16 cellular contexts compared by ENCODE assay signal in the genomic region with DNA sequence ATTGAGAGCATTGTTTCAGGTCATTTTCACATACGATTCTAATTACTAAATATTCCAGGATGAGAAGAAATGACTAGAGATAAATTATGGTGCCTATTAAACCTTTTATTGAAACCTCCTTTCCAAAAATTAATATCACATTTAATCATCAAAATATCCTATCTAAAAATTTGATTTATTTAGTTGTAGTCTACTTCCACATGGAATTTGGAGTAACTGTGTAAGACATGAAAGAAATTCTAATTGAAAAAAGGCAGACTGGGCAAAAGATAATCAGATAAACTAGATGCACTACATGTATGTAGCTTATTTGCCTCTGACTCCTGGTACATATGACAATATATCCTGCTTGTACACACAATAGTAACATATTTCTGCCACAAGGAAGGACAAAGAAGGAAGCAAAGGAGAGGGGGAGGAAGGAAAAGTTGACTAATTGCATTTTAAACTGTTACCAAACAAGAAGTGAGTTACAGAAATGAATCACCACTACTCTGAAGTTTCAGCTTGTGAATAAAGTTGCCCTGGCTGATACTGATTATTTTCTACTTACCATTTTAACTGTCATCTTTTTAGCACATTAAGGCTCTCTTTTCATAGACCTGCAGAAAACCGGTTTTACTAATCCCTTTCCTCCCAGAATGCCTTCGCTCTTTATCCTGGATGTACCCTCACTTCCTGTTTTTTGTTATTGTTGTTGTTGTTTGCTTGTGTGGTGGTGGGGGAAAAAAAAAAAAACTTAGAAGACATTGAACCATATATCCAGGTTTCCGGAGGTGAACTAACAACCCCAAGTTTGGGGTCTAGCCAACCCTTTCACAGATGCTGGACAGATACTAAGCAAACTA. TPM values are rescaled to one million over a fixed set of nuclear protein-coding genes. Genes with fewer than 3 reads are reported as not detected.
DNase-seq lines count a peak whose midpoint lies in the region; ATAC-seq and TF ChIP-seq lines count a peak whose summit lies in the region.
"Had no signal": no experiment of that assay in that cellular context is flagged by ENCODE, and none has a peak within 500 bp of the region (broad histone marks: within the 10 kb centered on the region; RNA-seq: fewer than 3 reads in every experiment).

No MANE protein-coding gene starts in this region.

- no peak overlapping the region for H3K4me2 ChIP-seq in osteoblast (ENCODE audit: insufficient read depth, low read length)

- H3K9me3 ChIP-seq in iPS-20b (ENCODE audit: insufficient read depth, low read depth, low read length) (no peaks in the 10 kb centered on the region), osteoblast (ENCODE audit: low read depth, low read length) (no peaks in the 10 kb centered on the region)
- H3K9me3 ChIP-seq: heart left ventricle had no signal

- peak overlapping the region in 3 of 5 experiments; percentile 5 to 49 (median 26) for H3K27ac Mint-ChIP-seq in brain
- H3K27ac Mint-ChIP-seq: HFFc6; natural killer cell treated with Interleukin-12 subunit alpha and Interleukin-12 subunit beta and Interleukin-15 and Interleukin-18, amount 100 ng/mL, for 72 hours had no signal

- H3K4me3 Mint-ChIP-seq in brain = no peak overlapping the region
- H3K4me3 Mint-ChIP-seq: HFFc6; natural killer cell treated with Interleukin-12 subunit alpha and Interleukin-12 subunit beta and Interleukin-15 and Interleukin-18, amount 100 ng/mL, for 72 hours had no signal

- peak; percentile 47 for DNase-seq in CD1c-positive myeloid dendritic cell (ENCODE audit: extremely low spot score)
- DNase-seq in NOMO-1 treated with DMSO at 0.1 percent for 48 hours (lab: John Stamatoyannopoulos, UW; ENCODE audit: unreplicated experiment) = peak; percentile 74
- DNase-seq in osteoblast (ENCODE audit: insufficient read length, low spot score, missing footprints) = no peak
- no peak for DNase-seq in DMS 273 treated with DMSO at 0.1 percent for 48 hours (lab: John Stamatoyannopoulos, UW)
- no peak for DNase-seq in HuH-7 (ENCODE audit: low spot score)
- DNase-seq: activated CD4-positive, alpha-beta T cell treated with anti-CD3 and anti-CD28 coated beads, Interleukin-2, amount 50 U/mL, for 1 hour; activated T-cell treated with anti-CD3 and anti-CD28 coated beads, Interleukin-2, amount 50 U/mL, for 1 hour; COR-L47; heart left ventricle; HFFc6; SHP77 treated with DMSO at 0.1 percent for 48 hours had no signal

- peaks cover 14% of the 10 kb centered on the region for H3K36me3 Mint-ChIP-seq in brain

- ATAC-seq in HG03378 (IDR thresholded peaks at IDR 0.05; ENCODE audit: unreplicated experiment) = no peak
- ATAC-seq: heart left ventricle; natural killer cell treated with Interleukin-12 subunit alpha and Interleukin-12 subunit beta and Interleukin-15 and Interleukin-18, amount 100 ng/mL, for 72 hours had no signal

- peak overlapping the region; percentile 60; the same call in 1 of the 2 replicates for H3K9ac ChIP-seq in iPS-20b (ENCODE audit: low read depth, low read length)

- peak overlapping the region; percentile 20; the same call in 1 of the 2 replicates for H3K4me3 ChIP-seq in iPS-20b (ENCODE audit: low read length)
- no peak overlapping the region for H3K4me3 ChIP-seq in osteoblast (ENCODE audit: insufficient read depth, low read length)
- H3K4me3 ChIP-seq: heart left ventricle had no signal

- no peaks in the 10 kb centered on the region for H3K27me3 ChIP-seq in iPS-20b (ENCODE audit: insufficient read depth, low read length)
- no peaks in the 10 kb centered on the region for H3K27me3 ChIP-seq in osteoblast (ENCODE audit: insufficient read depth, low read length)
- H3K27me3 ChIP-seq: heart left ventricle had no signal

- H3K27ac ChIP-seq in iPS-20b (ENCODE audit: low read length) (peak overlapping the region; percentile 86), osteoblast (ENCODE audit: low read depth, low read length) (no peak overlapping the region)
- H3K27ac ChIP-seq: heart left ventricle had no signal

- H3K27me3 Mint-ChIP-seq in brain = peaks cover 2% of the 10 kb centered on the region
- H3K27me3 Mint-ChIP-seq: natural killer cell treated with Interleukin-12 subunit alpha and Interleukin-12 subunit beta and Interleukin-15 and Interleukin-18, amount 100 ng/mL, for 72 hours had no signal

- peaks cover 52% of the 10 kb centered on the region for H3K4me1 Mint-ChIP-seq in brain

- peaks cover 53% of the 10 kb centered on the region for H3K4me1 ChIP-seq in iPS-20b (ENCODE audit: insufficient read depth, low read length)
- no peaks in the 10 kb centered on the region for H3K4me1 ChIP-seq in osteoblast (ENCODE audit: insufficient read depth, low read length)
- H3K4me1 ChIP-seq: heart left ventricle had no signal

- TF ChIP-seq CTCF in brain (conservative IDR thresholded peaks at IDR 0.05) (no peak), osteoblast (IDR thresholded peaks at IDR 0.05; ENCODE audit: extremely low read depth, low read depth, low read length) (no peak)

- H2AFZ ChIP-seq in osteoblast (ENCODE audit: low read length) = no peak overlapping the region

- no peaks in the 10 kb centered on the region for H3K36me3 ChIP-seq in iPS-20b (ENCODE audit: insufficient read depth, low read depth, low read length)
- no peaks in the 10 kb centered on the region for H3K36me3 ChIP-seq in osteoblast (ENCODE audit: insufficient read depth, low read length)
- H3K36me3 ChIP-seq: heart left ventricle had no signal

- H3K9me3 Mint-ChIP-seq in brain = peaks cover 0 to 6% (median 0%) of the 10 kb centered on the region in 5 experiments

- no peaks in the 10 kb centered on the region for H3K79me2 ChIP-seq in osteoblast (ENCODE audit: insufficient read depth, low read length)

- no peaks in the 10 kb centered on the region for H4K20me1 ChIP-seq in osteoblast (ENCODE audit: insufficient read depth, low read length)

RNA-seq across cellular contexts. Expression of a gene that starts 28.4 kb away (rescaled TPM):
- 19.4 TPM for polyA plus RNA-seq in brain (ENCODE audit: insufficient read depth, low read depth, low replicate concordance)
- under 0.01 TPM in 1 of 2 replicates, not detected in the other for total RNA-seq in osteoblast
- total RNA-seq: chondrocyte; HFFc6; natural killer cell treated with Interleukin-12 subunit alpha and Interleukin-12 subunit beta and Interleukin-15 and Interleukin-18, amount 100 ng/mL, for 72 hours had no signal

Comparison
In these comparisons a context has a peak if more than half of its experiments do, and no peak if none do; other contexts are left out.
1. DNase-seq: peak in CD1c-positive myeloid dendritic cell (single experiment) and NOMO-1 treated with DMSO at 0.1 percent for 48 hours (single experiment); none in osteoblast (single experiment), DMS 273 treated with DMSO at 0.1 percent for 48 hours (single experiment) and HuH-7 (single experiment).